ENCODE assay signal across 15 cellular contexts in the genomic region with DNA sequence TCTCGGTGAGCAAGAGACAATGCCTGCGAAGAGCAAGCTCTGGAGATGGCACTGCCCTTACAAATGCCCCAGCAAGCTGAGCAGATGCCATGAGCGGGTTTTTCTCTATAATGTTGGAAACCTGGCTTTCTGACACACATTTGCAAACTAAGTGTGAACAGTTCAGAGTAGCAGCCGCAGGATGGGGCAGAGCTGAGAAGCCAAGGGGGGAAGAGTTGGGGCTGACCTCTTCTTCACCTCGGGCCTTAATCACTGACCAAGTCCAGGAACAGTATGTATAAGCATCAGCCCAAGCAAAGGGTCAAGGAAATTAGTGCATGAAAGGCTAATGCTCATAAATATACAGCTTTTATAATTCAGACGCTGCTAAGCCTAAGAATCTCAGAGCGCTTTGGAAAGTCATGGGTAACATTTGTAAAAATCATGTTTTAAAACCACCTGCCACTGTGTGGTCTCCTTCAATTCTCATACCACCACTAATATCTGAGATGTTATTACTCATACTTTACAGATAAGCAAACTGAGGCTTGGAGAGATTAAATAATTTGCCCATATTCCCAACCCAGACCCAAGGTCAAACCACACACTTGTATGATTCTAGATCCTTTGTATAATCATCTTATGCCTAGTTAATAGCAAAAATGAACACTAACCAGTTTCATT.
DNase-seq lines count a peak whose midpoint lies in the region; ATAC-seq, FAIRE-seq and TF ChIP-seq lines count a peak whose summit lies in the region.
"Had no signal": no experiment of that assay in that cellular context is flagged by ENCODE, and none has a peak within 500 bp of the region (broad histone marks: within the 10 kb centered on the region; RNA-seq: fewer than 3 reads in every experiment).

No MANE protein-coding gene starts in this region.

- no peak overlapping the region for H3K4me3 ChIP-seq in kidney (ENCODE audit: low read length in 2 of 2)

- H3K4me1 ChIP-seq in kidney (ENCODE audit: control insufficient read depth in 1 of 2, insufficient read depth in 1 of 2, low read depth in 1 of 2, low read length in 2 of 2): peaks cover 20 to 27% of the 10 kb centered on the region in 2 donors

- peaks cover 69% of the 10 kb centered on the region for H3K4me1 Mint-ChIP-seq in activated T-cell treated with anti-CD3 and anti-CD28 coated beads, Interleukin-2, amount 50 U/mL, for 24 hours (ENCODE audit: low read depth)
- peaks cover 52% of the 10 kb centered on the region for H3K4me1 Mint-ChIP-seq in activated CD4-positive, alpha-beta memory T cell treated with anti-CD3 and anti-CD28 coated beads, Interleukin-2, amount 10 ng/mL, durations not matched to agents 7 days and 5 days
- H3K4me1 Mint-ChIP-seq in immature natural killer cell: peaks cover 43 to 55% of the 10 kb centered on the region in 2 donors
- H3K4me1 Mint-ChIP-seq in stimulated activated memory B cell treated with anti-CD40 and anti-IgM and Interleukin-4, amounts not matched to agents 10 μg/mL and 1 μg/mL and 100 μg/mL, for 72 hours: peaks cover 38% of the 10 kb centered on the region

- no peak overlapping the region for H3K4me3 Mint-ChIP-seq in activated T-cell treated with anti-CD3 and anti-CD28 coated beads, Interleukin-2, amount 50 U/mL, for 24 hours
- no peak overlapping the region for H3K4me3 Mint-ChIP-seq in activated CD4-positive, alpha-beta memory T cell treated with anti-CD3 and anti-CD28 coated beads, Interleukin-2, amount 10 ng/mL, durations not matched to agents 7 days and 5 days
- peak overlapping the region in 4 of 5 donors; percentile 14 to 60 (median 54) for H3K4me3 Mint-ChIP-seq in immature natural killer cell
- no peak overlapping the region for H3K4me3 Mint-ChIP-seq in stimulated activated memory B cell treated with anti-CD40 and anti-IgM and Interleukin-4, amounts not matched to agents 10 μg/mL and 1 μg/mL and 100 μg/mL, for 72 hours

- no peaks in the 10 kb centered on the region for H3K27me3 Mint-ChIP-seq in activated T-cell treated with anti-CD3 and anti-CD28 coated beads, Interleukin-2, amount 50 U/mL, for 24 hours
- no peaks in the 10 kb centered on the region for H3K27me3 Mint-ChIP-seq in activated CD4-positive, alpha-beta memory T cell treated with anti-CD3 and anti-CD28 coated beads, Interleukin-2, amount 10 ng/mL, durations not matched to agents 7 days and 5 days
- H3K27me3 Mint-ChIP-seq in immature natural killer cell (ENCODE audit: low read depth in 3 of 3): peaks cover 1 to 6% (median 3%) of the 10 kb centered on the region in 3 donors
- H3K27me3 Mint-ChIP-seq in stimulated activated memory B cell treated with anti-CD40 and anti-IgM and Interleukin-4, amounts not matched to agents 10 μg/mL and 1 μg/mL and 100 μg/mL, for 72 hours: no peaks in the 10 kb centered on the region

- CTCF ChIA-PET in activated CD4-positive, alpha-beta memory T cell treated with anti-CD3 and anti-CD28 coated beads, Interleukin-2, amount 10 ng/mL, durations not matched to agents 7 days and 5 days (lab: Charles Lee): interaction anchor here (0.6 kb wide), 1 partner anchor 1571 kb away, joined by 5 read pairs; no protein-coding TSS in a partner anchor

- H3K27ac Mint-ChIP-seq in activated T-cell treated with anti-CD3 and anti-CD28 coated beads, Interleukin-2, amount 50 U/mL, for 24 hours: peak overlapping the region; percentile 95
- peak overlapping the region; percentile 73 for H3K27ac Mint-ChIP-seq in activated CD4-positive, alpha-beta memory T cell treated with anti-CD3 and anti-CD28 coated beads, Interleukin-2, amount 10 ng/mL, durations not matched to agents 7 days and 5 days
- peak overlapping the region; percentile 54 to 87 (median 76) for H3K27ac Mint-ChIP-seq in immature natural killer cell
- H3K27ac Mint-ChIP-seq in stimulated activated memory B cell treated with anti-CD40 and anti-IgM and Interleukin-4, amounts not matched to agents 10 μg/mL and 1 μg/mL and 100 μg/mL, for 72 hours: peak overlapping the region; percentile 84

- H3K9me3 ChIP-seq in kidney (ENCODE audit: control insufficient read depth in 1 of 2, low read length in 2 of 2): no peaks in the 10 kb centered on the region

- DNase-seq in activated T-cell treated with anti-CD3 and anti-CD28 coated beads, Interleukin-2, amount 50 U/mL, for 24 hours: no peak
- no peak for DNase-seq in activated T-cell treated with anti-CD3 and anti-CD28 coated beads, Interleukin-2, amount 50 U/mL, for 48 hours
- DNase-seq in activated CD4-positive, alpha-beta memory T cell treated with anti-CD3 and anti-CD28 coated beads, Interleukin-2, amount 10 ng/mL, durations not matched to agents 7 days and 5 days: no peak
- no peak for DNase-seq in immature natural killer cell
- DNase-seq in AG20443 (ENCODE audit: low spot score): no peak
- DNase-seq in kidney: no peak
- no peak for DNase-seq in DMS79 treated with DMSO at 0.1 percent for 48 hours (lab: John Stamatoyannopoulos, UW)
- DNase-seq: activated CD8-positive, alpha-beta memory T cell treated with anti-CD3 and anti-CD28 coated beads, Interleukin-2, amount 50 U/mL, for 48 hours; DMS 273 treated with DMSO at 0.1 percent for 48 hours; NCI-H1436; NCI-H526; RPMI8226; T-helper 9 cell had no signal

- no peaks in the 10 kb centered on the region for H3K9me3 Mint-ChIP-seq in activated T-cell treated with anti-CD3 and anti-CD28 coated beads, Interleukin-2, amount 50 U/mL, for 24 hours
- no peaks in the 10 kb centered on the region for H3K9me3 Mint-ChIP-seq in activated CD4-positive, alpha-beta memory T cell treated with anti-CD3 and anti-CD28 coated beads, Interleukin-2, amount 10 ng/mL, durations not matched to agents 7 days and 5 days
- no peaks in the 10 kb centered on the region for H3K9me3 Mint-ChIP-seq in immature natural killer cell
- H3K9me3 Mint-ChIP-seq in stimulated activated memory B cell treated with anti-CD40 and anti-IgM and Interleukin-4, amounts not matched to agents 10 μg/mL and 1 μg/mL and 100 μg/mL, for 72 hours: no peaks in the 10 kb centered on the region

- FAIRE-seq in kidney (lab: Jason Lieb, UNC): no peak

- H3K9ac ChIP-seq in kidney (ENCODE audit: low read length in 2 of 2): no peak overlapping the region

- no peak for TF ChIP-seq CTCF in kidney (IDR thresholded peaks at IDR 0.05; ENCODE audit: borderline replicate concordance, extremely low read depth, insufficient read depth)

- POLR2A ChIA-PET in activated CD4-positive, alpha-beta memory T cell treated with anti-CD3 and anti-CD28 coated beads, Interleukin-2, amount 10 ng/mL, durations not matched to agents 7 days and 5 days (lab: Charles Lee): no interaction called here

- intact Hi-C loops in kidney (cut with DNase I): no loop called here

- peaks cover 97% of the 10 kb centered on the region for H3K36me3 Mint-ChIP-seq in activated T-cell treated with anti-CD3 and anti-CD28 coated beads, Interleukin-2, amount 50 U/mL, for 24 hours (ENCODE audit: low read depth)
- H3K36me3 Mint-ChIP-seq in activated CD4-positive, alpha-beta memory T cell treated with anti-CD3 and anti-CD28 coated beads, Interleukin-2, amount 10 ng/mL, durations not matched to agents 7 days and 5 days (ENCODE audit: low read depth): peaks cover 80% of the 10 kb centered on the region
- H3K36me3 Mint-ChIP-seq in immature natural killer cell: peaks cover 19 to 32% (median 20%) of the 10 kb centered on the region in 3 donors
- peaks cover 77% of the 10 kb centered on the region for H3K36me3 Mint-ChIP-seq in stimulated activated memory B cell treated with anti-CD40 and anti-IgM and Interleukin-4, amounts not matched to agents 10 μg/mL and 1 μg/mL and 100 μg/mL, for 72 hours

- peaks cover 8 to 21% of the 10 kb centered on the region in 2 donors for H3K36me3 ChIP-seq in kidney (ENCODE audit: control insufficient read depth in 1 of 2, insufficient read depth in 2 of 2, low read length in 2 of 2)

- no peak overlapping the region for H3K27ac ChIP-seq in kidney (ENCODE audit: low read depth in 2 of 2, low read length in 2 of 2)

- no peak for ATAC-seq in stimulated activated memory B cell treated with anti-CD40 and anti-IgM and Interleukin-4, amounts not matched to agents 10 μg/mL and 1 μg/mL and 100 μg/mL, for 72 hours
- ATAC-seq: sciatic nerve had no signal

Comparison
In these comparisons a context has a peak if more than half of its experiments do, and no peak if none do; other contexts are left out.
1. H3K4me3 Mint-ChIP-seq: peak in immature natural killer cell (4 of 5); none in activated T-cell treated with anti-CD3 and anti-CD28 coated beads, Interleukin-2, amount 50 U/mL, for 24 hours (single experiment), activated CD4-positive, alpha-beta memory T cell treated with anti-CD3 and anti-CD28 coated beads, Interleukin-2, amount 10 ng/mL, durations not matched to agents 7 days and 5 days (single experiment) and stimulated activated memory B cell treated with anti-CD40 and anti-IgM and Interleukin-4, amounts not matched to agents 10 μg/mL and 1 μg/mL and 100 μg/mL, for 72 hours (single experiment).
2. Peak in every context shown above with its lines, with median percentiles within 50 percentile points of each other: H3K27ac Mint-ChIP-seq.